1 cellular context compared by ENCODE assay signal in genomic region chr17:42561908-42562844, GRCh38.
TF ChIP-seq lines count a peak whose summit lies in the region.

TSS of gene COASY (plus strand) at chr17:42562148. CDS start at chr17:42562623, 475 bp downstream.

TF ChIP-seq in K562, 482 proteins besides CTCF, POLR2A, EP300 and RAD21 (continued from another document and continues in another):
- TF ChIP-seq ZNF263 (CRISPR knock-in tag; IDR thresholded peaks at IDR 0.05; ENCODE audit: borderline replicate concordance) (no peak; the same call in 1 of the 2 replicates), ZNF253 (CRISPR knock-in tag; conservative IDR thresholded peaks at IDR 0.05) (no peak), ILK (tag; IDR thresholded peaks at IDR 0.05; ENCODE audit: borderline replicate concordance, low read depth) (no peak), ZBTB5 (IDR thresholded peaks at IDR 0.05) (no peak), HNRNPH1 (optimal IDR thresholded peaks at IDR 0.05; ENCODE audit: low read depth, low read length) (no peak), ZNF212 (CRISPR knock-in tag; IDR thresholded peaks at IDR 0.05) (no peak), ZNF76 (CRISPR knock-in tag; IDR thresholded peaks at IDR 0.05; ENCODE audit: borderline replicate concordance) (no peak), ETV6 (IDR thresholded peaks at IDR 0.05; ENCODE audit: borderline replicate concordance in 1 of 2, low read depth in 2 of 2, low read length in 1 of 2) (no peak), ETV6 (CRISPR knock-in tag; IDR thresholded peaks at IDR 0.05; ENCODE audit: borderline replicate concordance) (no peak), ZNF124 (CRISPR knock-in tag; IDR thresholded peaks at IDR 0.05) (no peak), FOXK1 (CRISPR knock-in tag; IDR thresholded peaks at IDR 0.05; ENCODE audit: borderline replicate concordance) (0 out of 2 replicates have a peak, but pooled peaks have one; percentile 14), NFE2 (IDR thresholded peaks at IDR 0.05; ENCODE audit: low read depth) (peak; percentile 9; the same call in 1 of the 2 replicates), FUS (optimal IDR thresholded peaks at IDR 0.05; ENCODE audit: low read depth, low read length) (no peak), RNF2 (IDR thresholded peaks at IDR 0.05) (peak; percentile 27; the same call in 1 of the 2 replicates), TCF15 (CRISPR knock-in tag; IDR thresholded peaks at IDR 0.05) (no peak), KLF16 (IDR thresholded peaks at IDR 0.05) (peak; percentile 82), MAX (CRISPR knock-in tag; IDR thresholded peaks at IDR 0.05) (no peak), POLR2B (IDR thresholded peaks at IDR 0.05; ENCODE audit: low read depth, partially characterized antibody) (no peak), ESRRB (CRISPR knock-in tag; IDR thresholded peaks at IDR 0.05; ENCODE audit: borderline replicate concordance) (no peak), MBD2 (IDR thresholded peaks at IDR 0.05; ENCODE audit: borderline replicate concordance, low read depth) (peak; percentile 60; the same call in 1 of the 2 replicates), NCOA6 (IDR thresholded peaks at IDR 0.05) (no peak; the same call in 1 of the 2 replicates), MYC (IDR thresholded peaks at IDR 0.05; ENCODE audit: low read depth, low read length) (peak; percentile 70; the same call in 1 of the 2 replicates), MYC (CRISPR knock-in tag; IDR thresholded peaks at IDR 0.05; ENCODE audit: borderline replicate concordance, low read depth) (no peak), ZNF239 (CRISPR knock-in tag; IDR thresholded peaks at IDR 0.05) (no peak), ARHGAP35 (IDR thresholded peaks at IDR 0.05; ENCODE audit: partially characterized antibody) (peak; percentile 98), GATA2 (CRISPR knock-in tag; IDR thresholded peaks at IDR 0.05) (no peak), HBP1 (CRISPR knock-in tag; IDR thresholded peaks at IDR 0.05) (no peak), RCOR1 (IDR thresholded peaks at IDR 0.05; ENCODE audit: borderline replicate concordance in 1 of 2, low read depth in 2 of 2, low read length in 2 of 2) (no peak), ZNF778 (CRISPR knock-in tag; IDR thresholded peaks at IDR 0.05) (no peak), PRPF4 (IDR thresholded peaks at IDR 0.05; ENCODE audit: insufficient read depth, low read depth, low read length, poor library complexity, severe bottlenecking) (no peak), DACH1 (IDR thresholded peaks at IDR 0.05; ENCODE audit: partially characterized antibody) (no peak), THAP12 (CRISPR knock-in tag; IDR thresholded peaks at IDR 0.05) (no peak), NR2C1 (IDR thresholded peaks at IDR 0.05) (peak; percentile 99), NR2C1 (tag; IDR thresholded peaks at IDR 0.05) (peak; percentile 99), ZBTB11 (CRISPR knock-in tag; IDR thresholded peaks at IDR 0.05) (peak in 2 of 3 experiments; percentile 35 to 87; a peak in 2 of 6 replicates), HCFC1 (IDR thresholded peaks at IDR 0.05; ENCODE audit: low read depth, low read length) (peak; percentile 79), CREB3L1 (IDR thresholded peaks at IDR 0.05; ENCODE audit: borderline replicate concordance, low read depth) (peak; percentile 96), KLF10 (CRISPR knock-in tag; IDR thresholded peaks at IDR 0.05) (no peak), CBX2 (IDR thresholded peaks at IDR 0.05; ENCODE audit: insufficient read depth, low read length, poor library complexity, severe bottlenecking) (no peak), ESRRA (IDR thresholded peaks at IDR 0.05; ENCODE audit: borderline replicate concordance, low read depth) (peak; percentile 98; the same call in 1 of the 2 replicates), E2F3 (CRISPR knock-in tag; IDR thresholded peaks at IDR 0.05) (no peak), CBX8 (IDR thresholded peaks at IDR 0.05; ENCODE audit: borderline replicate concordance, extremely low read depth, low read depth, low read length, poor library complexity, severe bottlenecking) (no peak), HDAC1 (IDR thresholded peaks at IDR 0.05) (no peak; a peak in 1 of 4 replicates), HNRNPUL1 (IDR thresholded peaks at IDR 0.05; ENCODE audit: low read length) (no peak), MCM3 (IDR thresholded peaks at IDR 0.05) (no peak), IFI16 (CRISPR knock-in tag; IDR thresholded peaks at IDR 0.05) (no peak), NEUROD1 (IDR thresholded peaks at IDR 0.05; ENCODE audit: borderline replicate concordance, low read depth, low read length, partially characterized antibody) (peak; percentile 95), HDAC8 (tag; IDR thresholded peaks at IDR 0.05) (no peak), MNT (conservative IDR thresholded peaks at IDR 0.05) (peak; percentile 39 to 78; a peak in 3 of 4 replicates), ZBTB33 (CRISPR knock-in tag; IDR thresholded peaks at IDR 0.05) (peak; percentile 42; the same call in 1 of the 2 replicates), TAF15 (IDR thresholded peaks at IDR 0.05; ENCODE audit: low read depth, low read length) (no peak), HNRNPLL (IDR thresholded peaks at IDR 0.05; ENCODE audit: low read depth, low read length, poor library complexity, severe bottlenecking) (peak; percentile 97), PHF8 (IDR thresholded peaks at IDR 0.05; ENCODE audit: borderline replicate concordance, low read length) (peak; percentile 57; the same call in 1 of the 2 replicates), ARID2 (IDR thresholded peaks at IDR 0.05) (no peak), POLR2AphosphoS2 (IDR thresholded peaks at IDR 0.05; ENCODE audit: low read length) (no peak), POLR2AphosphoS5 (IDR thresholded peaks at IDR 0.05; ENCODE audit: control insufficient read depth, insufficient read depth, low read depth, low read length) (peak; percentile 83), ZNF143 (CRISPR knock-in tag; IDR thresholded peaks at IDR 0.05) (no peak), HMGN3 (IDR thresholded peaks at IDR 0.05; ENCODE audit: borderline replicate concordance, extremely low read depth, insufficient read length, low read depth, low read length) (no peak), GABPA (tag; conservative IDR thresholded peaks at IDR 0.05; ENCODE audit: low read depth) (peak; percentile 96), ADNP (tag; IDR thresholded peaks at IDR 0.05) (no peak; the same call in 1 of the 2 replicates), DIDO1 (tag; IDR thresholded peaks at IDR 0.05; ENCODE audit: low read depth) (peak; percentile 79)
